ENCODE assay signal across 1 cellular context in the genomic region with DNA sequence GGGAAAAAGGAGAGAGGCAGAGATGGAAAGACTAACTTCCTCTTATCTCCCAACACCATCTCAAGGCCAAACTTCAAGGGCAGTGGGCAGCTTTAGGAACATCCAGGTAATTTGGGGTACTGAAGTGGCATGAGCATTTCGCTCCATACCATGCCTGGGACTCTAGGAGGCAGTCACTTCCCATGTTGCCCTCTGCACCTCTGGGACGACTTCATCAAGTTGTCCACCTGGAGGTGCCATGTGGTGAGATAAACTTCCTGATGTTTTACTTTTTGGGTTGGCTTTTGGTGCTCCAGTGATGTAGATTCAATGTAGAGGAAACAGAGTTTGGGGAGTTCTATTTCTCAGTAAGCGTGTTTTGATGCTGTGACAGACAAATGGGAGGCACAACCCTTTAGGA.
A peak's percentile ranks its signal among the peaks of the same experiment; 100 is the strongest.
TF ChIP-seq lines count a peak whose summit lies in the region.

No MANE protein-coding gene starts in this region.

TF ChIP-seq in HepG2, 621 proteins besides CTCF, POLR2A, EP300 and RAD21 (continued from another document and continues in another):
- TF ChIP-seq MAZ (IDR thresholded peaks at IDR 0.05; ENCODE audit: borderline replicate concordance, low read depth, low read length) (no peak), MAZ (CRISPR knock-in tag; IDR thresholded peaks at IDR 0.05; ENCODE audit: low read depth) (0 out of 2 replicates have a peak, but pooled peaks have one; percentile 21), KAT8 (CRISPR knock-in tag; IDR thresholded peaks at IDR 0.05) (no peak), SOX6 (IDR thresholded peaks at IDR 0.05) (no peak), SOX6 (CRISPR knock-in tag; IDR thresholded peaks at IDR 0.05) (peak; percentile 35), ATF1 (CRISPR knock-in tag; IDR thresholded peaks at IDR 0.05) (no peak), ZNF205 (CRISPR knock-in tag; IDR thresholded peaks at IDR 0.05) (no peak), YEATS4 (CRISPR knock-in tag; IDR thresholded peaks at IDR 0.05; ENCODE audit: borderline replicate concordance) (no peak), YY1 (IDR thresholded peaks at IDR 0.05; ENCODE audit: insufficient read depth, insufficient replicate concordance, low read depth, low read length) (no peak), ZNF17 (CRISPR knock-in tag; IDR thresholded peaks at IDR 0.05) (no peak), ZNF343 (CRISPR knock-in tag; IDR thresholded peaks at IDR 0.05) (no peak), ZC3H4 (CRISPR knock-in tag; IDR thresholded peaks at IDR 0.05; ENCODE audit: borderline replicate concordance) (no peak), ZNF644 (CRISPR knock-in tag; IDR thresholded peaks at IDR 0.05; ENCODE audit: low read depth) (peak; percentile 50; the same call in 1 of the 2 replicates), DMAP1 (CRISPR knock-in tag; IDR thresholded peaks at IDR 0.05) (no peak), ZNF563 (CRISPR knock-in tag; IDR thresholded peaks at IDR 0.05) (no peak), ZNF790 (CRISPR knock-in tag; IDR thresholded peaks at IDR 0.05; ENCODE audit: borderline replicate concordance) (no peak), KLF16 (CRISPR knock-in tag; IDR thresholded peaks at IDR 0.05) (no peak), NFKB2 (CRISPR knock-in tag; IDR thresholded peaks at IDR 0.05; ENCODE audit: borderline replicate concordance) (no peak), DNMT1 (CRISPR knock-in tag; IDR thresholded peaks at IDR 0.05) (no peak), HNF4A (CRISPR knock-in tag; IDR thresholded peaks at IDR 0.05) (peak; percentile 23; the same call in 1 of the 2 replicates), ZNF629 (CRISPR knock-in tag; conservative IDR thresholded peaks at IDR 0.05) (no peak), MAFK (conservative IDR thresholded peaks at IDR 0.05 in 1 of 2, IDR thresholded peaks at IDR 0.05 in 1 of 2; ENCODE audit: low read length in 2 of 2) (no peak), SMC3 (IDR thresholded peaks at IDR 0.05; ENCODE audit: low read length) (peak; percentile 93), RXRA (CRISPR knock-in tag; IDR thresholded peaks at IDR 0.05) (no peak), PTBP1 (IDR thresholded peaks at IDR 0.05; ENCODE audit: low read depth, low read length, poor library complexity, severe bottlenecking) (no peak), FOXJ3 (CRISPR knock-in tag; IDR thresholded peaks at IDR 0.05; ENCODE audit: borderline replicate concordance) (no peak), KLF12 (CRISPR knock-in tag; IDR thresholded peaks at IDR 0.05; ENCODE audit: borderline replicate concordance) (no peak), ZNF33B (CRISPR knock-in tag; IDR thresholded peaks at IDR 0.05) (no peak), ZSCAN21 (CRISPR knock-in tag; IDR thresholded peaks at IDR 0.05; ENCODE audit: borderline replicate concordance) (no peak), MLLT10 (CRISPR knock-in tag; IDR thresholded peaks at IDR 0.05) (no peak), FOXA3 (CRISPR knock-in tag; IDR thresholded peaks at IDR 0.05) (peak; percentile 14; the same call in 1 of the 2 replicates), ASH2L (IDR thresholded peaks at IDR 0.05; ENCODE audit: insufficient read length, low read depth, low read length) (no peak), PHF20 (CRISPR knock-in tag; IDR thresholded peaks at IDR 0.05) (no peak), TAF1 (CRISPR knock-in tag; IDR thresholded peaks at IDR 0.05) (no peak), ZMYM2 (CRISPR knock-in tag; IDR thresholded peaks at IDR 0.05) (no peak), ZSCAN9 (CRISPR knock-in tag; IDR thresholded peaks at IDR 0.05; ENCODE audit: borderline replicate concordance) (no peak), ISL2 (CRISPR knock-in tag; IDR thresholded peaks at IDR 0.05) (no peak), SYNCRIP (IDR thresholded peaks at IDR 0.05; ENCODE audit: insufficient read depth, low read depth, low read length) (no peak), SNAPC2 (CRISPR knock-in tag; IDR thresholded peaks at IDR 0.05) (no peak), RARG (CRISPR knock-in tag; IDR thresholded peaks at IDR 0.05; ENCODE audit: low read depth) (no peak), HNF4G (IDR thresholded peaks at IDR 0.05; ENCODE audit: borderline replicate concordance, low read depth, low read length) (no peak), HNF4G (CRISPR knock-in tag; IDR thresholded peaks at IDR 0.05; ENCODE audit: borderline replicate concordance, low read depth) (no peak), TCF12 (IDR thresholded peaks at IDR 0.05) (no peak), TCF12 (CRISPR knock-in tag; IDR thresholded peaks at IDR 0.05) (no peak), ZSCAN12 (CRISPR knock-in tag; IDR thresholded peaks at IDR 0.05) (no peak), ETV6 (CRISPR knock-in tag; conservative IDR thresholded peaks at IDR 0.05) (no peak), ZNF382 (CRISPR knock-in tag; IDR thresholded peaks at IDR 0.05; ENCODE audit: borderline replicate concordance) (no peak), ZNF331 (CRISPR knock-in tag; IDR thresholded peaks at IDR 0.05) (0 out of 2 replicates have a peak, but pooled peaks have one; percentile 35), ZNF713 (CRISPR knock-in tag; IDR thresholded peaks at IDR 0.05) (no peak), SMARCE1 (IDR thresholded peaks at IDR 0.05; ENCODE audit: borderline replicate concordance) (no peak), MAFG (CRISPR knock-in tag; IDR thresholded peaks at IDR 0.05) (no peak)
- TF ChIP-seq, protein P1, sequence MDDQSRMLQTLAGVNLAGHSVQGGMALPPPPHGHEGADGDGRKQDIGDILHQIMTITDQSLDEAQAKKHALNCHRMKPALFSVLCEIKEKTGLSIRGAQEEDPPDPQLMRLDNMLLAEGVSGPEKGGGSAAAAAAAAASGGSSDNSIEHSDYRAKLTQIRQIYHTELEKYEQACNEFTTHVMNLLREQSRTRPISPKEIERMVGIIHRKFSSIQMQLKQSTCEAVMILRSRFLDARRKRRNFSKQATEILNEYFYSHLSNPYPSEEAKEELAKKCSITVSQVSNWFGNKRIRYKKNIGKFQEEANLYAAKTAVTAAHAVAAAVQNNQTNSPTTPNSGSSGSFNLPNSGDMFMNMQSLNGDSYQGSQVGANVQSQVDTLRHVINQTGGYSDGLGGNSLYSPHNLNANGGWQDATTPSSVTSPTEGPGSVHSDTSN (CRISPR knock-in tag; IDR thresholded peaks at IDR 0.05; ENCODE audit: borderline replicate concordance): no peak
- TF ChIP-seq, protein P2, sequence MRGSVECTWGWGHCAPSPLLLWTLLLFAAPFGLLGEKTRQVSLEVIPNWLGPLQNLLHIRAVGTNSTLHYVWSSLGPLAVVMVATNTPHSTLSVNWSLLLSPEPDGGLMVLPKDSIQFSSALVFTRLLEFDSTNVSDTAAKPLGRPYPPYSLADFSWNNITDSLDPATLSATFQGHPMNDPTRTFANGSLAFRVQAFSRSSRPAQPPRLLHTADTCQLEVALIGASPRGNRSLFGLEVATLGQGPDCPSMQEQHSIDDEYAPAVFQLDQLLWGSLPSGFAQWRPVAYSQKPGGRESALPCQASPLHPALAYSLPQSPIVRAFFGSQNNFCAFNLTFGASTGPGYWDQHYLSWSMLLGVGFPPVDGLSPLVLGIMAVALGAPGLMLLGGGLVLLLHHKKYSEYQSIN (CRISPR knock-in tag; IDR thresholded peaks at IDR 0.05; ENCODE audit: borderline replicate concordance): no peak
- TF ChIP-seq, protein P3, sequence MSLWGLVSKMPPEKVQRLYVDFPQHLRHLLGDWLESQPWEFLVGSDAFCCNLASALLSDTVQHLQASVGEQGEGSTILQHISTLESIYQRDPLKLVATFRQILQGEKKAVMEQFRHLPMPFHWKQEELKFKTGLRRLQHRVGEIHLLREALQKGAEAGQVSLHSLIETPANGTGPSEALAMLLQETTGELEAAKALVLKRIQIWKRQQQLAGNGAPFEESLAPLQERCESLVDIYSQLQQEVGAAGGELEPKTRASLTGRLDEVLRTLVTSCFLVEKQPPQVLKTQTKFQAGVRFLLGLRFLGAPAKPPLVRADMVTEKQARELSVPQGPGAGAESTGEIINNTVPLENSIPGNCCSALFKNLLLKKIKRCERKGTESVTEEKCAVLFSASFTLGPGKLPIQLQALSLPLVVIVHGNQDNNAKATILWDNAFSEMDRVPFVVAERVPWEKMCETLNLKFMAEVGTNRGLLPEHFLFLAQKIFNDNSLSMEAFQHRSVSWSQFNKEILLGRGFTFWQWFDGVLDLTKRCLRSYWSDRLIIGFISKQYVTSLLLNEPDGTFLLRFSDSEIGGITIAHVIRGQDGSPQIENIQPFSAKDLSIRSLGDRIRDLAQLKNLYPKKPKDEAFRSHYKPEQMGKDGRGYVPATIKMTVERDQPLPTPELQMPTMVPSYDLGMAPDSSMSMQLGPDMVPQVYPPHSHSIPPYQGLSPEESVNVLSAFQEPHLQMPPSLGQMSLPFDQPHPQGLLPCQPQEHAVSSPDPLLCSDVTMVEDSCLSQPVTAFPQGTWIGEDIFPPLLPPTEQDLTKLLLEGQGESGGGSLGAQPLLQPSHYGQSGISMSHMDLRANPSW (CRISPR knock-in tag; IDR thresholded peaks at IDR 0.05; ENCODE audit: borderline replicate concordance): no peak
- TF ChIP-seq, protein P4, sequence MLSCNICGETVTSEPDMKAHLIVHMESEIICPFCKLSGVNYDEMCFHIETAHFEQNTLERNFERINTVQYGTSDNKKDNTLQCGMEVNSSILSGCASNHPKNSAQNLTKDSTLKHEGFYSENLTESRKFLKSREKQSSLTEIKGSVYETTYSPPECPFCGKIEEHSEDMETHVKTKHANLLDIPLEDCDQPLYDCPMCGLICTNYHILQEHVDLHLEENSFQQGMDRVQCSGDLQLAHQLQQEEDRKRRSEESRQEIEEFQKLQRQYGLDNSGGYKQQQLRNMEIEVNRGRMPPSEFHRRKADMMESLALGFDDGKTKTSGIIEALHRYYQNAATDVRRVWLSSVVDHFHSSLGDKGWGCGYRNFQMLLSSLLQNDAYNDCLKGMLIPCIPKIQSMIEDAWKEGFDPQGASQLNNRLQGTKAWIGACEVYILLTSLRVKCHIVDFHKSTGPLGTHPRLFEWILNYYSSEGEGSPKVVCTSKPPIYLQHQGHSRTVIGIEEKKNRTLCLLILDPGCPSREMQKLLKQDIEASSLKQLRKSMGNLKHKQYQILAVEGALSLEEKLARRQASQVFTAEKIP (CRISPR knock-in tag; IDR thresholded peaks at IDR 0.05; ENCODE audit: borderline replicate concordance): no peak
- TF ChIP-seq, protein P5, sequence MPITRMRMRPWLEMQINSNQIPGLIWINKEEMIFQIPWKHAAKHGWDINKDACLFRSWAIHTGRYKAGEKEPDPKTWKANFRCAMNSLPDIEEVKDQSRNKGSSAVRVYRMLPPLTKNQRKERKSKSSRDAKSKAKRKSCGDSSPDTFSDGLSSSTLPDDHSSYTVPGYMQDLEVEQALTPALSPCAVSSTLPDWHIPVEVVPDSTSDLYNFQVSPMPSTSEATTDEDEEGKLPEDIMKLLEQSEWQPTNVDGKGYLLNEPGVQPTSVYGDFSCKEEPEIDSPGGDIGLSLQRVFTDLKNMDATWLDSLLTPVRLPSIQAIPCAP (CRISPR knock-in tag; IDR thresholded peaks at IDR 0.05; ENCODE audit: low read depth): no peak
- TF ChIP-seq, protein P6, sequence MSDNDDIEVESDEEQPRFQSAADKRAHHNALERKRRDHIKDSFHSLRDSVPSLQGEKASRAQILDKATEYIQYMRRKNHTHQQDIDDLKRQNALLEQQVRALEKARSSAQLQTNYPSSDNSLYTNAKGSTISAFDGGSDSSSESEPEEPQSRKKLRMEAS (IDR thresholded peaks at IDR 0.05): no peak
- TF ChIP-seq, protein P7, sequence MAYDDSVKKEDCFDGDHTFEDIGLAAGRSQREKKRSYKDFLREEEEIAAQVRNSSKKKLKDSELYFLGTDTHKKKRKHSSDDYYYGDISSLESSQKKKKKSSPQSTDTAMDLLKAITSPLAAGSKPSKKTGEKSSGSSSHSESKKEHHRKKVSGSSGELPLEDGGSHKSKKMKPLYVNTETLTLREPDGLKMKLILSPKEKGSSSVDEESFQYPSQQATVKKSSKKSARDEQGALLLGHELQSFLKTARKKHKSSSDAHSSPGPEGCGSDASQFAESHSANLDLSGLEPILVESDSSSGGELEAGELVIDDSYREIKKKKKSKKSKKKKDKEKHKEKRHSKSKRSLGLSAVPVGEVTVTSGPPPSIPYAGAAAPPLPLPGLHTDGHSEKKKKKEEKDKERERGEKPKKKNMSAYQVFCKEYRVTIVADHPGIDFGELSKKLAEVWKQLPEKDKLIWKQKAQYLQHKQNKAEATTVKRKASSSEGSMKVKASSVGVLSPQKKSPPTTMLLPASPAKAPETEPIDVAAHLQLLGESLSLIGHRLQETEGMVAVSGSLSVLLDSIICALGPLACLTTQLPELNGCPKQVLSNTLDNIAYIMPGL (CRISPR knock-in tag; IDR thresholded peaks at IDR 0.05; ENCODE audit: borderline replicate concordance in 1 of 2, low read depth in 1 of 2): peak; percentile 43 to 50; a peak in 1 of 4 replicates
- TF ChIP-seq, protein P8, sequence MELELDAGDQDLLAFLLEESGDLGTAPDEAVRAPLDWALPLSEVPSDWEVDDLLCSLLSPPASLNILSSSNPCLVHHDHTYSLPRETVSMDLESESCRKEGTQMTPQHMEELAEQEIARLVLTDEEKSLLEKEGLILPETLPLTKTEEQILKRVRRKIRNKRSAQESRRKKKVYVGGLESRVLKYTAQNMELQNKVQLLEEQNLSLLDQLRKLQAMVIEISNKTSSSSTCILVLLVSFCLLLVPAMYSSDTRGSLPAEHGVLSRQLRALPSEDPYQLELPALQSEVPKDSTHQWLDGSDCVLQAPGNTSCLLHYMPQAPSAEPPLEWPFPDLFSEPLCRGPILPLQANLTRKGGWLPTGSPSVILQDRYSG (CRISPR knock-in tag; IDR thresholded peaks at IDR 0.05): no peak
- TF ChIP-seq, protein P9, sequence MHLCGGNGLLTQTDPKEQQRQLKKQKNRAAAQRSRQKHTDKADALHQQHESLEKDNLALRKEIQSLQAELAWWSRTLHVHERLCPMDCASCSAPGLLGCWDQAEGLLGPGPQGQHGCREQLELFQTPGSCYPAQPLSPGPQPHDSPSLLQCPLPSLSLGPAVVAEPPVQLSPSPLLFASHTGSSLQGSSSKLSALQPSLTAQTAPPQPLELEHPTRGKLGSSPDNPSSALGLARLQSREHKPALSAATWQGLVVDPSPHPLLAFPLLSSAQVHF (CRISPR knock-in tag; IDR thresholded peaks at IDR 0.05): no peak
- TF ChIP-seq, protein P10, sequence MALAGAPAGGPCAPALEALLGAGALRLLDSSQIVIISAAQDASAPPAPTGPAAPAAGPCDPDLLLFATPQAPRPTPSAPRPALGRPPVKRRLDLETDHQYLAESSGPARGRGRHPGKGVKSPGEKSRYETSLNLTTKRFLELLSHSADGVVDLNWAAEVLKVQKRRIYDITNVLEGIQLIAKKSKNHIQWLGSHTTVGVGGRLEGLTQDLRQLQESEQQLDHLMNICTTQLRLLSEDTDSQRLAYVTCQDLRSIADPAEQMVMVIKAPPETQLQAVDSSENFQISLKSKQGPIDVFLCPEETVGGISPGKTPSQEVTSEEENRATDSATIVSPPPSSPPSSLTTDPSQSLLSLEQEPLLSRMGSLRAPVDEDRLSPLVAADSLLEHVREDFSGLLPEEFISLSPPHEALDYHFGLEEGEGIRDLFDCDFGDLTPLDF (CRISPR knock-in tag; IDR thresholded peaks at IDR 0.05): no peak
- TF ChIP-seq, protein P11, sequence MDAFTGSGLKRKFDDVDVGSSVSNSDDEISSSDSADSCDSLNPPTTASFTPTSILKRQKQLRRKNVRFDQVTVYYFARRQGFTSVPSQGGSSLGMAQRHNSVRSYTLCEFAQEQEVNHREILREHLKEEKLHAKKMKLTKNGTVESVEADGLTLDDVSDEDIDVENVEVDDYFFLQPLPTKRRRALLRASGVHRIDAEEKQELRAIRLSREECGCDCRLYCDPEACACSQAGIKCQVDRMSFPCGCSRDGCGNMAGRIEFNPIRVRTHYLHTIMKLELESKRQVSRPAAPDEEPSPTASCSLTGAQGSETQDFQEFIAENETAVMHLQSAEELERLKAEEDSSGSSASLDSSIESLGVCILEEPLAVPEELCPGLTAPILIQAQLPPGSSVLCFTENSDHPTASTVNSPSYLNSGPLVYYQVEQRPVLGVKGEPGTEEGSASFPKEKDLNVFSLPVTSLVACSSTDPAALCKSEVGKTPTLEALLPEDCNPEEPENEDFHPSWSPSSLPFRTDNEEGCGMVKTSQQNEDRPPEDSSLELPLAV (CRISPR knock-in tag; conservative IDR thresholded peaks at IDR 0.05; ENCODE audit: low read depth): no peak
